22 cellular contexts compared by ENCODE assay signal in the genomic region with DNA sequence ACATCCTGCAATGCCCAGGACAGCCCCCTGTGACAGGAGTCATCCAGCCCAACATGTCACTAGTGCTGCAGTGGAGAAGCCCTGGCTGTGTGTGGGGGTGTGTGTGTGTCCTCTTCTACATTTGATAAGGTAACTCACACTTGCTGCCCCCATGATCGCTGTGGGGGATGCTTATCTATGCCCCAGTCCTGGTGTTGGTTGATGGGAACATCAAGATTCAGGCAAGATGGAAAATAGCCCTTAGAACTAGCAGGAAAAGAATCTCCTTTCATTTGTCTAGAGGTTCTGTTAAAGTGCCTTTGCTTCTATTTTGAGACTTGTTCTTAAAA. TPM values are rescaled to one million over a fixed set of nuclear protein-coding genes. Genes with fewer than 3 reads are reported as not detected.
A peak's percentile ranks its signal among the peaks of the same experiment; 100 is the strongest.
DNase-seq lines count a peak whose midpoint lies in the region; ATAC-seq and TF ChIP-seq lines count a peak whose summit lies in the region.
"Had no signal": no experiment of that assay in that cellular context is flagged by ENCODE, and none has a peak within 500 bp of the region (broad histone marks: within the 10 kb centered on the region; RNA-seq: fewer than 3 reads in every experiment).

No MANE protein-coding gene starts in this region.

- H3K27ac ChIP-seq in BLaER1 treated with 17β-estradiol and CSF1 and Interleukin-3, amounts not matched to agents 10 nM and 100 nM = 0 out of 22 replicates have a peak overlapping the region, but pooled peaks of 1 of the 11 experiments have one; percentile 17
- H3K27ac ChIP-seq in layer of hippocampus (ENCODE audit: low read depth, low read length) (peak overlapping the region; percentile 17), substantia nigra (ENCODE audit: low read depth, low read length, poor library complexity, severe bottlenecking) (peak overlapping the region; percentile 78)
- H3K27ac ChIP-seq: PC-9, RWPE1, SK-N-MC had no signal

- DNase-seq in WTC11 (ENCODE audit: low spot score) (no peak), substantia nigra (lab: John Stamatoyannopoulos, UW) (peak in 5 of 49 donors; percentile 6 to 41 (median 13)), NCI-H2107 treated with DMSO at 0.1 percent for 48 hours (lab: John Stamatoyannopoulos, UW; ENCODE audit: unreplicated experiment) (no peak), dedifferentiated amniotic fluid mesenchymal stem cell (ENCODE audit: extremely low spot score) (no peak)
- DNase-seq: CD4-positive, CD25-positive, alpha-beta regulatory T cell; DMS79; H7; HFFc6; Kasumi-1; MG63; NCI-H1417 treated with DMSO at 0.1 percent for 48 hours; NCI-H1930; NCI-H226; NCI-H510A treated with DMSO at 0.1 percent for 48 hours; NCI-H748 treated with DMSO at 0.1 percent for 48 hours; PC-9; SHP77 treated with DMSO at 0.1 percent for 48 hours had no signal

- H3K27ac Mint-ChIP-seq in WTC11 = peak overlapping the region; percentile 30; the same call in 1 of the 2 replicates
- H3K27ac Mint-ChIP-seq: CD4-positive, CD25-positive, alpha-beta regulatory T cell; HFFc6 had no signal

- ATAC-seq in WTC11 (no peak), GM18519 (IDR thresholded peaks at IDR 0.05; ENCODE audit: low FRiP score, unreplicated experiment) (no peak)

- peak overlapping the region; percentile 64 to 86 (median 74) for H3K4me2 ChIP-seq in BLaER1 treated with 17β-estradiol and CSF1 and Interleukin-3, amounts not matched to agents 10 nM and 100 nM
- H3K4me2 ChIP-seq: PC-9 had no signal

- peaks cover 98 to 100% (median 100%) of the 10 kb centered on the region in 11 experiments for H4K20me1 ChIP-seq in BLaER1 treated with 17β-estradiol and CSF1 and Interleukin-3, amounts not matched to agents 10 nM and 100 nM

- H3K27me3 ChIP-seq in BLaER1 treated with 17β-estradiol and CSF1 and Interleukin-3, amounts not matched to agents 10 nM and 100 nM = peaks cover 0 to 44% (median 0%) of the 10 kb centered on the region in 11 experiments; a peak in 4 of 22 replicates
- no peaks in the 10 kb centered on the region for H3K27me3 ChIP-seq in layer of hippocampus (ENCODE audit: control insufficient read depth, insufficient read depth, low read length)
- H3K27me3 ChIP-seq: MG63 had no signal

- H3K4me3 ChIP-seq in BLaER1 treated with 17β-estradiol and CSF1 and Interleukin-3, amounts not matched to agents 10 nM and 100 nM = 0 out of 20 replicates have a peak overlapping the region, but pooled peaks of 1 of the 10 experiments have one; percentile 11
- H3K4me3 ChIP-seq: MG63, PC-9, SK-N-MC had no signal

- POLR2A ChIA-PET in WTC11 (lab: Charles Lee) = no interaction called here

- H3K36me3 Mint-ChIP-seq in WTC11 = peaks cover 12% of the 10 kb centered on the region
- H3K36me3 Mint-ChIP-seq: CD4-positive, CD25-positive, alpha-beta regulatory T cell had no signal

- H3K9me3 ChIP-seq in BLaER1 treated with 17β-estradiol and CSF1 and Interleukin-3, amounts not matched to agents 10 nM and 100 nM (replicated peaks in 1 of 11) = no peaks in the 10 kb centered on the region
- H3K9me3 ChIP-seq: MG63 had no signal

- no peak for TF ChIP-seq CTCF in WTC11 (IDR thresholded peaks at IDR 0.05)

- H3K27me3 Mint-ChIP-seq in WTC11 (ENCODE audit: low read depth) = no peaks in the 10 kb centered on the region

- H3K9ac ChIP-seq in BLaER1 treated with 17β-estradiol and CSF1 and Interleukin-3, amounts not matched to agents 10 nM and 100 nM = peak overlapping the region in 4 of 11 experiments; percentile 21 to 43 (median 28); a peak in 3 of 22 replicates

- peaks cover 10 to 57% (median 25%) of the 10 kb centered on the region in 11 experiments; a peak in 15 of 22 replicates for H3K36me3 ChIP-seq in BLaER1 treated with 17β-estradiol and CSF1 and Interleukin-3, amounts not matched to agents 10 nM and 100 nM
- H3K36me3 ChIP-seq: MG63 had no signal

- H3K4me1 ChIP-seq in BLaER1 treated with 17β-estradiol and CSF1 and Interleukin-3, amounts not matched to agents 10 nM and 100 nM = peaks cover 40 to 81% (median 63%) of the 10 kb centered on the region in 10 experiments

- peaks cover 78% of the 10 kb centered on the region for H3K4me1 Mint-ChIP-seq in WTC11

- H3K9me3 Mint-ChIP-seq in WTC11 = no peaks in the 10 kb centered on the region
- H3K9me3 Mint-ChIP-seq: CD4-positive, CD25-positive, alpha-beta regulatory T cell; HFFc6 had no signal

- no peak overlapping the region for H3K4me3 Mint-ChIP-seq in WTC11
- H3K4me3 Mint-ChIP-seq: CD4-positive, CD25-positive, alpha-beta regulatory T cell; HFFc6 had no signal

- CTCF ChIA-PET in WTC11 (lab: Charles Lee) = no interaction called here

TF ChIP-seq in WTC11, 78 proteins besides CTCF, POLR2A, EP300 and RAD21 (continues in another document):
- TF ChIP-seq EMX1 (CRISPR knock-in tag; IDR thresholded peaks at IDR 0.05) (no peak), NFATC4 (CRISPR knock-in tag; IDR thresholded peaks at IDR 0.05) (no peak), MAX (CRISPR knock-in tag; IDR thresholded peaks at IDR 0.05) (no peak), ELF4 (CRISPR knock-in tag; IDR thresholded peaks at IDR 0.05; ENCODE audit: low read depth) (no peak), PRRX2 (CRISPR knock-in tag; IDR thresholded peaks at IDR 0.05) (no peak), E2F4 (CRISPR knock-in tag; IDR thresholded peaks at IDR 0.05; ENCODE audit: borderline replicate concordance, low read depth) (no peak), CREM (CRISPR knock-in tag; IDR thresholded peaks at IDR 0.05) (no peak), MXD4 (CRISPR knock-in tag; IDR thresholded peaks at IDR 0.05; ENCODE audit: borderline replicate concordance) (no peak), OVOL2 (CRISPR knock-in tag; IDR thresholded peaks at IDR 0.05; ENCODE audit: borderline replicate concordance) (no peak), NR2C2 (CRISPR knock-in tag; IDR thresholded peaks at IDR 0.05) (no peak), IRF2 (CRISPR knock-in tag; IDR thresholded peaks at IDR 0.05; ENCODE audit: borderline replicate concordance, low read depth) (no peak), FOXP4 (CRISPR knock-in tag; IDR thresholded peaks at IDR 0.05) (no peak)
- TF ChIP-seq, protein P1, sequence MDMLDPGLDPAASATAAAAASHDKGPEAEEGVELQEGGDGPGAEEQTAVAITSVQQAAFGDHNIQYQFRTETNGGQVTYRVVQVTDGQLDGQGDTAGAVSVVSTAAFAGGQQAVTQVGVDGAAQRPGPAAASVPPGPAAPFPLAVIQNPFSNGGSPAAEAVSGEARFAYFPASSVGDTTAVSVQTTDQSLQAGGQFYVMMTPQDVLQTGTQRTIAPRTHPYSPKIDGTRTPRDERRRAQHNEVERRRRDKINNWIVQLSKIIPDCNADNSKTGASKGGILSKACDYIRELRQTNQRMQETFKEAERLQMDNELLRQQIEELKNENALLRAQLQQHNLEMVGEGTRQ (CRISPR knock-in tag; IDR thresholded peaks at IDR 0.05) = no peak

RNA-seq across cellular contexts. Expression of gene TCF7L2, which starts 52.4 kb away (rescaled TPM):
- total RNA-seq in WTC11 (2021) = 44.5 to 51.4 TPM (median 51.1 TPM) in 3 replicates
